Comparison of ENCODE assay signal across 17 cellular contexts in genomic region chrX:19790829-19791228, GRCh38.
A peak's percentile ranks its signal among the peaks of the same experiment; 100 is the strongest.
DNase-seq lines count a peak whose midpoint lies in the region; ATAC-seq and TF ChIP-seq lines count a peak whose summit lies in the region.
"Had no signal": no experiment of that assay in that cellular context is flagged by ENCODE, and none has a peak within 500 bp of the region (broad histone marks: within the 10 kb centered on the region; RNA-seq: fewer than 3 reads in every experiment).

No MANE protein-coding gene starts in this region.

- peaks cover 5% of the 10 kb centered on the region for H3K4me1 ChIP-seq in MM.1S (ENCODE audit: low read length)
- H3K4me1 ChIP-seq: A549, ascending aorta, neural progenitor cell, psoas muscle had no signal

- TF ChIP-seq CTCF in NB4 (IDR thresholded peaks at IDR 0.05; ENCODE audit: low read depth, low read length) (no peak), MM.1S (IDR thresholded peaks at IDR 0.05; ENCODE audit: low read length) (no peak)

- peak overlapping the region; percentile 42 to 73 for H3K4me3 Mint-ChIP-seq in activated T-cell treated with anti-CD3 and anti-CD28 coated beads, Interleukin-2, amount 50 U/mL, for 72 hours
- no peak overlapping the region for H3K4me3 Mint-ChIP-seq in activated T-cell treated with anti-CD3 and anti-CD28 coated beads, Interleukin-2, amount 50 U/mL, for 4 hours
- peak overlapping the region; percentile 26 for H3K4me3 Mint-ChIP-seq in activated naive CD8-positive, alpha-beta T cell treated with anti-CD3 and anti-CD28 coated beads, Interleukin-2, amount 50 U/mL, for 24 hours
- H3K4me3 Mint-ChIP-seq in stimulated activated naive CD8-positive, alpha-beta T cell treated with anti-CD3 and anti-CD28 coated beads, Interleukin-15, Interleukin-2, amounts not matched to agents 100 ng/mL and 50 ng/mL, for 24 hours = peak overlapping the region; percentile 31
- H3K4me3 Mint-ChIP-seq: CD14-positive monocyte, neural progenitor cell had no signal

- no peak for DNase-seq in activated T-cell treated with anti-CD3 and anti-CD28 coated beads, Interleukin-2, amount 50 U/mL, for 72 hours
- no peak for DNase-seq in activated T-cell treated with anti-CD3 and anti-CD28 coated beads, Interleukin-2, amount 50 U/mL, for 4 hours
- DNase-seq in NB4 (ENCODE audit: low read depth) (peak; percentile 24), MM.1S (no peak), NCI-H146 (lab: John Stamatoyannopoulos, UW) (no peak), NCI-H2107 treated with DMSO at 0.1 percent for 48 hours (lab: John Stamatoyannopoulos, UW; ENCODE audit: unreplicated experiment) (no peak)
- DNase-seq in activated naive CD8-positive, alpha-beta T cell treated with anti-CD3 and anti-CD28 coated beads, Interleukin-2, amount 50 U/mL, for 24 hours = no peak
- DNase-seq: left lung, NCI-H524 treated with DMSO at 0.1 percent for 48 hours, psoas muscle, Right ventricle myocardium superior, substantia nigra had no signal

- H4K20me1 ChIP-seq in MM.1S (ENCODE audit: insufficient read depth, low read length) = no peaks in the 10 kb centered on the region

- no peak for ATAC-seq in activated T-cell treated with anti-CD3 and anti-CD28 coated beads, Interleukin-2, amount 50 U/mL, for 72 hours (replicated peaks in 1 of 2)
- no peak for ATAC-seq in activated T-cell treated with anti-CD3 and anti-CD28 coated beads, Interleukin-2, amount 50 U/mL, for 4 hours
- ATAC-seq in activated naive CD8-positive, alpha-beta T cell treated with anti-CD3 and anti-CD28 coated beads, Interleukin-2, amount 50 U/mL, for 24 hours = peak; percentile 57
- ATAC-seq: A549, left lung, psoas muscle had no signal

- H3K9me3 ChIP-seq in MM.1S (replicated peaks; ENCODE audit: insufficient read depth, low read length) = no peaks in the 10 kb centered on the region
- H3K9me3 ChIP-seq: A549, ascending aorta, left lung, psoas muscle had no signal

- no peaks in the 10 kb centered on the region for H3K27me3 ChIP-seq in MM.1S (replicated peaks; ENCODE audit: insufficient read depth, low read length)
- H3K27me3 ChIP-seq: ascending aorta, left lung, neural progenitor cell had no signal

- H3K27ac ChIP-seq in MM.1S (ENCODE audit: low read length) = no peak overlapping the region
- H3K27ac ChIP-seq: A549, ascending aorta, left lung, neural progenitor cell, psoas muscle had no signal

- H3K79me2 ChIP-seq in MM.1S (ENCODE audit: low read length) = no peaks in the 10 kb centered on the region

- no peaks in the 10 kb centered on the region for H3K36me3 ChIP-seq in MM.1S (replicated peaks; ENCODE audit: insufficient read depth, low read length)
- H3K36me3 ChIP-seq: ascending aorta, left lung, neural progenitor cell had no signal

- no peak for TF ChIP-seq POLR2A in NB4 (IDR thresholded peaks at IDR 0.05; ENCODE audit: extremely low read depth, insufficient read length)

- H3K4me3 ChIP-seq in NB4 (ENCODE audit: low read depth, low read length) (no peak overlapping the region), MM.1S (ENCODE audit: low read length) (no peak overlapping the region)
- H3K4me3 ChIP-seq: A549, ascending aorta, left lung, neural progenitor cell, psoas muscle had no signal

- no peaks in the 10 kb centered on the region for H3K27me3 Mint-ChIP-seq in activated T-cell treated with anti-CD3 and anti-CD28 coated beads, Interleukin-2, amount 50 U/mL, for 72 hours (ENCODE audit: low read depth)
- no peaks in the 10 kb centered on the region for H3K27me3 Mint-ChIP-seq in activated T-cell treated with anti-CD3 and anti-CD28 coated beads, Interleukin-2, amount 50 U/mL, for 4 hours (ENCODE audit: low read depth)
- no peaks in the 10 kb centered on the region for H3K27me3 Mint-ChIP-seq in activated naive CD8-positive, alpha-beta T cell treated with anti-CD3 and anti-CD28 coated beads, Interleukin-2, amount 50 U/mL, for 24 hours
- H3K27me3 Mint-ChIP-seq in stimulated activated naive CD8-positive, alpha-beta T cell treated with anti-CD3 and anti-CD28 coated beads, Interleukin-15, Interleukin-2, amounts not matched to agents 100 ng/mL and 50 ng/mL, for 24 hours = no peaks in the 10 kb centered on the region

- H3K36me3 Mint-ChIP-seq in activated T-cell treated with anti-CD3 and anti-CD28 coated beads, Interleukin-2, amount 50 U/mL, for 72 hours (ENCODE audit: insufficient read depth in 2 of 2) = peaks cover 3 to 12% of the 10 kb centered on the region in 2 donors
- peaks cover 7% of the 10 kb centered on the region for H3K36me3 Mint-ChIP-seq in activated T-cell treated with anti-CD3 and anti-CD28 coated beads, Interleukin-2, amount 50 U/mL, for 4 hours (ENCODE audit: insufficient read depth)
- H3K36me3 Mint-ChIP-seq in activated naive CD8-positive, alpha-beta T cell treated with anti-CD3 and anti-CD28 coated beads, Interleukin-2, amount 50 U/mL, for 24 hours (ENCODE audit: low read depth) = peaks cover 20% of the 10 kb centered on the region
- H3K36me3 Mint-ChIP-seq in stimulated activated naive CD8-positive, alpha-beta T cell treated with anti-CD3 and anti-CD28 coated beads, Interleukin-15, Interleukin-2, amounts not matched to agents 100 ng/mL and 50 ng/mL, for 24 hours (ENCODE audit: low read depth) = peaks cover 13% of the 10 kb centered on the region
- H3K36me3 Mint-ChIP-seq: neural progenitor cell had no signal

- no peaks in the 10 kb centered on the region for H3K9me2 ChIP-seq in MM.1S (replicated peaks; ENCODE audit: insufficient read depth, low read length)

- H3K9me3 Mint-ChIP-seq in activated T-cell treated with anti-CD3 and anti-CD28 coated beads, Interleukin-2, amount 50 U/mL, for 72 hours = peaks cover 0 to 6% of the 10 kb centered on the region in 2 donors
- H3K9me3 Mint-ChIP-seq in activated T-cell treated with anti-CD3 and anti-CD28 coated beads, Interleukin-2, amount 50 U/mL, for 4 hours = no peaks in the 10 kb centered on the region
- H3K9me3 Mint-ChIP-seq in activated naive CD8-positive, alpha-beta T cell treated with anti-CD3 and anti-CD28 coated beads, Interleukin-2, amount 50 U/mL, for 24 hours = no peaks in the 10 kb centered on the region
- no peaks in the 10 kb centered on the region for H3K9me3 Mint-ChIP-seq in stimulated activated naive CD8-positive, alpha-beta T cell treated with anti-CD3 and anti-CD28 coated beads, Interleukin-15, Interleukin-2, amounts not matched to agents 100 ng/mL and 50 ng/mL, for 24 hours

- peaks cover 74% of the 10 kb centered on the region for H3K4me1 Mint-ChIP-seq in activated T-cell treated with anti-CD3 and anti-CD28 coated beads, Interleukin-2, amount 50 U/mL, for 72 hours (ENCODE audit: low read depth)
- peaks cover 70% of the 10 kb centered on the region for H3K4me1 Mint-ChIP-seq in activated T-cell treated with anti-CD3 and anti-CD28 coated beads, Interleukin-2, amount 50 U/mL, for 4 hours (ENCODE audit: low read depth)
- H3K4me1 Mint-ChIP-seq in activated naive CD8-positive, alpha-beta T cell treated with anti-CD3 and anti-CD28 coated beads, Interleukin-2, amount 50 U/mL, for 24 hours = peaks cover 80% of the 10 kb centered on the region
- peaks cover 86% of the 10 kb centered on the region for H3K4me1 Mint-ChIP-seq in stimulated activated naive CD8-positive, alpha-beta T cell treated with anti-CD3 and anti-CD28 coated beads, Interleukin-15, Interleukin-2, amounts not matched to agents 100 ng/mL and 50 ng/mL, for 24 hours (ENCODE audit: low read depth)
- H3K4me1 Mint-ChIP-seq: neural progenitor cell had no signal

- no peak overlapping the region for H3K4me2 ChIP-seq in MM.1S (ENCODE audit: low read depth, low read length)
- H3K4me2 ChIP-seq: A549, neural progenitor cell had no signal

- H3F3A ChIP-seq in MM.1S (ENCODE audit: insufficient read depth, low read length) = no peaks in the 10 kb centered on the region

- H2AFZ ChIP-seq in MM.1S (ENCODE audit: low read length) = no peak overlapping the region
- H2AFZ ChIP-seq: neural progenitor cell had no signal

- no peak overlapping the region for H3K9ac ChIP-seq in MM.1S (ENCODE audit: low read length)
- H3K9ac ChIP-seq: neural progenitor cell had no signal

- no peak overlapping the region for H3K27ac Mint-ChIP-seq in activated T-cell treated with anti-CD3 and anti-CD28 coated beads, Interleukin-2, amount 50 U/mL, for 72 hours
- peak overlapping the region; percentile 85 for H3K27ac Mint-ChIP-seq in activated naive CD8-positive, alpha-beta T cell treated with anti-CD3 and anti-CD28 coated beads, Interleukin-2, amount 50 U/mL, for 24 hours
- peak overlapping the region; percentile 87 for H3K27ac Mint-ChIP-seq in stimulated activated naive CD8-positive, alpha-beta T cell treated with anti-CD3 and anti-CD28 coated beads, Interleukin-15, Interleukin-2, amounts not matched to agents 100 ng/mL and 50 ng/mL, for 24 hours
- H3K27ac Mint-ChIP-seq: neural progenitor cell had no signal
